1 cellular context compared by ENCODE assay signal in the genomic region with DNA sequence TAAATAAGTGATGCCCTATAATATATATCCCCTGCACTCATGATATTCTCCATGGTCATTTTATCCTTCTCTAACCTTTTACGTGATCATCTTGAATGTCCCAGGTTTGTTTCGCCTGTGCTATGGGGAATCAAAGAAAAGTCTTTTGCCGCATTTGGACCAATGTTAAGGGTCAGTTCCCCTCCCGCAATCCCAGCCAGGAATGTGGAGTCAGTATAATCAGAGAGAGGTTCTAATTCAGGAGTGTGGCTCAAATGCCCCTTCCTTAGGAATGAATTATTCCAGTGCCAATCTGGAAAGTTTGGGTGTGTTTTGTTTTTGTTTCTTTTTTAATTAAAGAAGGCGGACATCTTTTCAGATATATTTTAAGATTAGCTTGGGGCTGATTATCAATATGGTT.
TF ChIP-seq lines count a peak whose summit lies in the region.

No MANE protein-coding gene starts in this region.

TF ChIP-seq in WTC11, 78 proteins besides CTCF, POLR2A, EP300 and RAD21 (continued from another document):
- TF ChIP-seq, protein P1, sequence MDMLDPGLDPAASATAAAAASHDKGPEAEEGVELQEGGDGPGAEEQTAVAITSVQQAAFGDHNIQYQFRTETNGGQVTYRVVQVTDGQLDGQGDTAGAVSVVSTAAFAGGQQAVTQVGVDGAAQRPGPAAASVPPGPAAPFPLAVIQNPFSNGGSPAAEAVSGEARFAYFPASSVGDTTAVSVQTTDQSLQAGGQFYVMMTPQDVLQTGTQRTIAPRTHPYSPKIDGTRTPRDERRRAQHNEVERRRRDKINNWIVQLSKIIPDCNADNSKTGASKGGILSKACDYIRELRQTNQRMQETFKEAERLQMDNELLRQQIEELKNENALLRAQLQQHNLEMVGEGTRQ (CRISPR knock-in tag; IDR thresholded peaks at IDR 0.05), result no peak
- TF ChIP-seq TEAD4 (CRISPR knock-in tag; IDR thresholded peaks at IDR 0.05) (no peak), ELF4 (CRISPR knock-in tag; IDR thresholded peaks at IDR 0.05; ENCODE audit: low read depth) (no peak)
- TF ChIP-seq, protein P2, sequence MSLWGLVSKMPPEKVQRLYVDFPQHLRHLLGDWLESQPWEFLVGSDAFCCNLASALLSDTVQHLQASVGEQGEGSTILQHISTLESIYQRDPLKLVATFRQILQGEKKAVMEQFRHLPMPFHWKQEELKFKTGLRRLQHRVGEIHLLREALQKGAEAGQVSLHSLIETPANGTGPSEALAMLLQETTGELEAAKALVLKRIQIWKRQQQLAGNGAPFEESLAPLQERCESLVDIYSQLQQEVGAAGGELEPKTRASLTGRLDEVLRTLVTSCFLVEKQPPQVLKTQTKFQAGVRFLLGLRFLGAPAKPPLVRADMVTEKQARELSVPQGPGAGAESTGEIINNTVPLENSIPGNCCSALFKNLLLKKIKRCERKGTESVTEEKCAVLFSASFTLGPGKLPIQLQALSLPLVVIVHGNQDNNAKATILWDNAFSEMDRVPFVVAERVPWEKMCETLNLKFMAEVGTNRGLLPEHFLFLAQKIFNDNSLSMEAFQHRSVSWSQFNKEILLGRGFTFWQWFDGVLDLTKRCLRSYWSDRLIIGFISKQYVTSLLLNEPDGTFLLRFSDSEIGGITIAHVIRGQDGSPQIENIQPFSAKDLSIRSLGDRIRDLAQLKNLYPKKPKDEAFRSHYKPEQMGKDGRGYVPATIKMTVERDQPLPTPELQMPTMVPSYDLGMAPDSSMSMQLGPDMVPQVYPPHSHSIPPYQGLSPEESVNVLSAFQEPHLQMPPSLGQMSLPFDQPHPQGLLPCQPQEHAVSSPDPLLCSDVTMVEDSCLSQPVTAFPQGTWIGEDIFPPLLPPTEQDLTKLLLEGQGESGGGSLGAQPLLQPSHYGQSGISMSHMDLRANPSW (CRISPR knock-in tag; conservative IDR thresholded peaks at IDR 0.05; ENCODE audit: low read depth), result no peak
- TF ChIP-seq, protein P3, sequence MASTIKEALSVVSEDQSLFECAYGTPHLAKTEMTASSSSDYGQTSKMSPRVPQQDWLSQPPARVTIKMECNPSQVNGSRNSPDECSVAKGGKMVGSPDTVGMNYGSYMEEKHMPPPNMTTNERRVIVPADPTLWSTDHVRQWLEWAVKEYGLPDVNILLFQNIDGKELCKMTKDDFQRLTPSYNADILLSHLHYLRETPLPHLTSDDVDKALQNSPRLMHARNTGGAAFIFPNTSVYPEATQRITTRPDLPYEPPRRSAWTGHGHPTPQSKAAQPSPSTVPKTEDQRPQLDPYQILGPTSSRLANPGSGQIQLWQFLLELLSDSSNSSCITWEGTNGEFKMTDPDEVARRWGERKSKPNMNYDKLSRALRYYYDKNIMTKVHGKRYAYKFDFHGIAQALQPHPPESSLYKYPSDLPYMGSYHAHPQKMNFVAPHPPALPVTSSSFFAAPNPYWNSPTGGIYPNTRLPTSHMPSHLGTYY (CRISPR knock-in tag; IDR thresholded peaks at IDR 0.05), result no peak
- TF ChIP-seq, protein P4, sequence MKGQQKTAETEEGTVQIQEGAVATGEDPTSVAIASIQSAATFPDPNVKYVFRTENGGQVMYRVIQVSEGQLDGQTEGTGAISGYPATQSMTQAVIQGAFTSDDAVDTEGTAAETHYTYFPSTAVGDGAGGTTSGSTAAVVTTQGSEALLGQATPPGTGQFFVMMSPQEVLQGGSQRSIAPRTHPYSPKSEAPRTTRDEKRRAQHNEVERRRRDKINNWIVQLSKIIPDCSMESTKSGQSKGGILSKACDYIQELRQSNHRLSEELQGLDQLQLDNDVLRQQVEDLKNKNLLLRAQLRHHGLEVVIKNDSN (CRISPR knock-in tag; IDR thresholded peaks at IDR 0.05), result no peak
